Comparison of ENCODE assay signal across 1 cellular context in the genomic region with DNA sequence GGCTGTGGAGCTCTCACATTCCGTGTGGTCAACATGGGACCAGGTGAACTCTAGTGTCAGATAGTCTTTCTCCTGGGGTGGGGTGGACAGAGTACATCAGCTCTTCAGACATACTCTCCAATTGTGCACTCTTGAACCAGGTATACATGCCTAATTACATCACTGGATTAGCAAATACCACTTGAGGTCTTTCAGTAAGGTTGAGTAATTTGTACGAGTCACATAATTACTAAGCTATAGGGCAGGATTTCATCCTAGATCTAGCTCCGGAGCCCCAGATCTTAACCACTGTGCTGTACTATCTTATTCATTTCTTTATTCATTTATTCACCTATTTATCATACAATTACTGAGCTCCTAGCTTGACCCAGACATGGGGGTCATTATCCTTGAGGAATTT.
A peak's percentile ranks its signal among the peaks of the same experiment; 100 is the strongest.
TF ChIP-seq lines count a peak whose summit lies in the region.

No MANE protein-coding gene starts in this region.

TF ChIP-seq in GM12878, 131 proteins besides CTCF, POLR2A, EP300 and RAD21 (continued from another document):
- TF ChIP-seq JUNB (IDR thresholded peaks at IDR 0.05) (peak; percentile 9; the same call in 1 of the 2 replicates), SIN3A (IDR thresholded peaks at IDR 0.05; ENCODE audit: low read depth, low read length) (no peak), RFX5 (IDR thresholded peaks at IDR 0.05; ENCODE audit: low read depth, low read length) (no peak), CREB1 (IDR thresholded peaks at IDR 0.05; ENCODE audit: low read depth) (no peak), ZZZ3 (IDR thresholded peaks at IDR 0.05; ENCODE audit: control insufficient read depth, insufficient read length, low read depth) (no peak), RBBP5 (conservative IDR thresholded peaks at IDR 0.05) (no peak), IKZF1 (conservative IDR thresholded peaks at IDR 0.05) (no peak)
- TF ChIP-seq, protein P1, sequence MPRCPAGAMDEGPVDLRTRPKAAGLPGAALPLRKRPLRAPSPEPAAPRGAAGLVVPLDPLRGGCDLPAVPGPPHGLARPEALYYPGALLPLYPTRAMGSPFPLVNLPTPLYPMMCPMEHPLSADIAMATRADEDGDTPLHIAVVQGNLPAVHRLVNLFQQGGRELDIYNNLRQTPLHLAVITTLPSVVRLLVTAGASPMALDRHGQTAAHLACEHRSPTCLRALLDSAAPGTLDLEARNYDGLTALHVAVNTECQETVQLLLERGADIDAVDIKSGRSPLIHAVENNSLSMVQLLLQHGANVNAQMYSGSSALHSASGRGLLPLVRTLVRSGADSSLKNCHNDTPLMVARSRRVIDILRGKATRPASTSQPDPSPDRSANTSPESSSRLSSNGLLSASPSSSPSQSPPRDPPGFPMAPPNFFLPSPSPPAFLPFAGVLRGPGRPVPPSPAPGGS (IDR thresholded peaks at IDR 0.05; ENCODE audit: borderline replicate concordance, insufficient read depth, low read depth, low read length, poor library complexity, severe bottlenecking), result no peak
